ENCODE assay signal across 7 cellular contexts in genomic region chr14:25677111-25677510, GRCh38.
"Had no signal": no experiment of that assay in that cellular context is flagged by ENCODE, and none has a peak within 500 bp of the region (broad histone marks: within the 10 kb centered on the region; RNA-seq: fewer than 3 reads in every experiment).

No MANE protein-coding gene starts in this region.

- H3K4me3 ChIP-seq: GM12878 had no signal

- ATAC-seq: GM12878 had no signal

- DNase-seq: GDM1, GF-D8 had no signal

- FAIRE-seq: GM12878, GM12891, GM12892, GM18507, GM19239 had no signal
